Comparison of ENCODE assay signal across 27 cellular contexts in the genomic region with DNA sequence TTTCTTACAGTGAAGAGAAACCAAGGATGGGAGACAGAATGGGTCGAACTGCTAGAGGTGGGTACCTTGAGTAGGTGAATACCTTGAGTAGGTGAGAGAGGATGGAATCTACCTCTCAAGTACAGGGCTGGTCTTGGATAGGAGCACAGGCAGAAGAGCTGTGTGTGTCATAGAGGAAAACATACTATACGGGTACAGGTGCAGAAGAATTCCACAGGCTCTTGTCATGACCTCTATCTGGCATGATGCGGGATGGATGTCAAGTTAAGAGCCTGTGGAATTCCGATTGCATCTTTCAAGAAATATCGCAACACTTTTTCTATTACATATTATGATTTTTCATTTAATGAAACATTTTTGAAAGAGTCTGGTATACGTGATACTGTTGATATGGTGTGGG.
"Had no signal": no experiment of that assay in that cellular context is flagged by ENCODE, and none has a peak within 500 bp of the region (broad histone marks: within the 10 kb centered on the region; RNA-seq: fewer than 3 reads in every experiment).

No MANE protein-coding gene starts in this region.

- H3K4me3 Mint-ChIP-seq: activated CD4-positive, alpha-beta memory T cell treated with anti-CD3 and anti-CD28 coated beads, Interleukin-2, amount 10 ng/mL, durations not matched to agents 7 days and 5 days; activated CD4-positive, alpha-beta T cell treated with anti-CD3 and anti-CD28 coated beads, Interleukin-2, amount 10 ng/mL, durations not matched to agents 7 days and 5 days; activated naive CD4-positive, alpha-beta T cell treated with anti-CD3 and anti-CD28 coated beads, Interleukin-2, amount 10 ng/mL, durations not matched to agents 7 days and 5 days; activated naive CD8-positive, alpha-beta T cell treated with anti-CD3 and anti-CD28 coated beads, Interleukin-2, amount 10 ng/mL, durations not matched to agents 7 days and 5 days; activated T-cell treated with anti-CD3 and anti-CD28 coated beads, Interleukin-2, amount 50 U/mL, for 24 hours; activated T-cell treated with anti-CD3 and anti-CD28 coated beads, Interleukin-2, amount 50 U/mL, for 72 hours; brain; central memory CD8-positive, alpha-beta T cell; dendritic cell treated with granulocyte-macrophage colony-stimulating factor and Interleukin-4, amounts not matched to agents 40 ng/mL and 50 ng/mL, for 4 days; endodermal cell had no signal

- H3K9me3 Mint-ChIP-seq: activated CD4-positive, alpha-beta memory T cell treated with anti-CD3 and anti-CD28 coated beads, Interleukin-2, amount 10 ng/mL, durations not matched to agents 7 days and 5 days; activated CD4-positive, alpha-beta T cell treated with anti-CD3 and anti-CD28 coated beads, Interleukin-2, amount 10 ng/mL, durations not matched to agents 7 days and 5 days; activated naive CD4-positive, alpha-beta T cell treated with anti-CD3 and anti-CD28 coated beads, Interleukin-2, amount 10 ng/mL, durations not matched to agents 7 days and 5 days; activated naive CD4-positive, alpha-beta T cell treated with anti-CD3 and anti-CD28 coated beads, Interleukin-2, amount 50 U/mL, for 72 hours; activated naive CD8-positive, alpha-beta T cell treated with anti-CD3 and anti-CD28 coated beads, Interleukin-2, amount 10 ng/mL, durations not matched to agents 7 days and 5 days; activated T-cell treated with anti-CD3 and anti-CD28 coated beads, Interleukin-2, amount 50 U/mL, for 24 hours; activated T-cell treated with anti-CD3 and anti-CD28 coated beads, Interleukin-2, amount 50 U/mL, for 72 hours; central memory CD8-positive, alpha-beta T cell; dendritic cell treated with granulocyte-macrophage colony-stimulating factor and Interleukin-4, amounts not matched to agents 40 ng/mL and 50 ng/mL, for 4 days had no signal

- H3K27ac Mint-ChIP-seq: activated CD4-positive, alpha-beta memory T cell treated with anti-CD3 and anti-CD28 coated beads, Interleukin-2, amount 10 ng/mL, durations not matched to agents 7 days and 5 days; activated CD4-positive, alpha-beta T cell treated with anti-CD3 and anti-CD28 coated beads, Interleukin-2, amount 10 ng/mL, durations not matched to agents 7 days and 5 days; activated naive CD4-positive, alpha-beta T cell treated with anti-CD3 and anti-CD28 coated beads, Interleukin-2, amount 10 ng/mL, durations not matched to agents 7 days and 5 days; activated naive CD4-positive, alpha-beta T cell treated with anti-CD3 and anti-CD28 coated beads, Interleukin-2, amount 50 U/mL, for 72 hours; activated naive CD8-positive, alpha-beta T cell treated with anti-CD3 and anti-CD28 coated beads, Interleukin-2, amount 10 ng/mL, durations not matched to agents 7 days and 5 days; activated T-cell treated with anti-CD3 and anti-CD28 coated beads, Interleukin-2, amount 50 U/mL, for 24 hours; activated T-cell treated with anti-CD3 and anti-CD28 coated beads, Interleukin-2, amount 50 U/mL, for 72 hours; brain; dendritic cell treated with granulocyte-macrophage colony-stimulating factor and Interleukin-4, amounts not matched to agents 40 ng/mL and 50 ng/mL, for 4 days; endodermal cell had no signal

- H3K4me1 ChIP-seq: ascending aorta, heart left ventricle had no signal

- H3K36me3 ChIP-seq: ascending aorta, heart left ventricle had no signal

- H3K27me3 ChIP-seq: ascending aorta had no signal

- H3K9me3 ChIP-seq: ascending aorta, heart left ventricle had no signal

- H3K4me3 ChIP-seq: ascending aorta, coronary artery, dorsolateral prefrontal cortex, heart left ventricle had no signal

- ATAC-seq: activated naive CD4-positive, alpha-beta T cell treated with anti-CD3 and anti-CD28 coated beads, Interleukin-2, amount 50 U/mL, for 72 hours; activated T-cell treated with anti-CD3 and anti-CD28 coated beads, Interleukin-2, amount 50 U/mL, for 72 hours; esophagus mucosa; heart left ventricle had no signal

- H3K4me1 Mint-ChIP-seq: central memory CD8-positive, alpha-beta T cell; endodermal cell had no signal

- H3K27ac ChIP-seq: ascending aorta, coronary artery, dorsolateral prefrontal cortex had no signal

- H3K27me3 Mint-ChIP-seq: activated naive CD8-positive, alpha-beta T cell treated with anti-CD3 and anti-CD28 coated beads, Interleukin-2, amount 10 ng/mL, durations not matched to agents 7 days and 5 days; dendritic cell treated with granulocyte-macrophage colony-stimulating factor and Interleukin-4, amounts not matched to agents 40 ng/mL and 50 ng/mL, for 4 days had no signal

- DNase-seq: activated CD4-positive, alpha-beta memory T cell treated with anti-CD3 and anti-CD28 coated beads, Interleukin-2, amount 10 ng/mL, durations not matched to agents 7 days and 5 days; activated CD4-positive, alpha-beta T cell treated with anti-CD3 and anti-CD28 coated beads for 1 hour; activated CD4-positive, alpha-beta T cell treated with anti-CD3 and anti-CD28 coated beads for 4 hours; activated CD4-positive, alpha-beta T cell treated with anti-CD3 and anti-CD28 coated beads, Interleukin-2, amount 10 ng/mL, durations not matched to agents 7 days and 5 days; activated CD4-positive, alpha-beta T cell treated with anti-CD3 and anti-CD28 coated beads, Interleukin-2, amount 50 U/mL, for 4 hours; activated CD4-positive, CD25-positive, alpha-beta regulatory T cell; activated CD8-positive, alpha-beta memory T cell treated with anti-CD3 and anti-CD28 coated beads, Interleukin-2, amount 50 U/mL, for 48 hours; activated gamma-delta T cell; activated naive CD4-positive, alpha-beta T cell; activated naive CD4-positive, alpha-beta T cell treated with anti-CD3 and anti-CD28 coated beads, Interleukin-2, amount 10 ng/mL, durations not matched to agents 7 days and 5 days; activated naive CD8-positive, alpha-beta T cell treated with anti-CD3 and anti-CD28 coated beads, Interleukin-2, amount 10 ng/mL, durations not matched to agents 7 days and 5 days; activated T-cell treated with anti-CD3 and anti-CD28 coated beads for 4 hours; activated T-cell treated with anti-CD3 and anti-CD28 coated beads, Interleukin-2, amount 50 U/mL, for 24 hours; activated T-cell treated with anti-CD3 and anti-CD28 coated beads, Interleukin-2, amount 50 U/mL, for 72 hours; dorsolateral prefrontal cortex; effector memory CD4-positive, alpha-beta T cell; endodermal cell; foreskin fibroblast; heart left ventricle; T-helper 2 cell had no signal

- H3K36me3 Mint-ChIP-seq: activated naive CD4-positive, alpha-beta T cell treated with anti-CD3 and anti-CD28 coated beads, Interleukin-2, amount 10 ng/mL, durations not matched to agents 7 days and 5 days; activated naive CD4-positive, alpha-beta T cell treated with anti-CD3 and anti-CD28 coated beads, Interleukin-2, amount 50 U/mL, for 72 hours; activated naive CD8-positive, alpha-beta T cell treated with anti-CD3 and anti-CD28 coated beads, Interleukin-2, amount 10 ng/mL, durations not matched to agents 7 days and 5 days; brain had no signal
